8 cellular contexts compared by ENCODE assay signal in genomic region chr6:106974337-106974998, GRCh38. TPM values are rescaled to one million over a fixed set of nuclear protein-coding genes. Genes with fewer than 3 reads are reported as not detected.
DNase-seq lines count a peak whose midpoint lies in the region; ATAC-seq and TF ChIP-seq lines count a peak whose summit lies in the region.

Gene CD24 (minus strand): TSS chr6:106974729. CDS start chr6:106974646, 83 bp downstream.

- peak; percentile 52 for ATAC-seq in HCT116
- peak; percentile 39 to 40 for ATAC-seq in activated T-cell treated with anti-CD3 and anti-CD28 coated beads, Interleukin-2, amount 50 U/mL, for 4 hours
- peak in 1 of 4 donors; percentile 26 for ATAC-seq in heart left ventricle

- H3K27ac ChIP-seq in HCT116 (ENCODE audit: low read depth, low read length) (peak within 1 kb of the TSS; percentile 23; the same call in 1 of the 2 replicates), heart left ventricle (no peak within 1 kb of the TSS)

- BruUV-seq in HCT116 (replicated peaks; lab: Mats Ljungman, UMichigan), result no TSS peak

- no peaks in the 10 kb centered on the region for H3K36me3 ChIP-seq in HCT116 (ENCODE audit: control insufficient read depth in 1 of 2, insufficient read depth in 2 of 2, low read length in 2 of 2)
- H3K36me3 ChIP-seq in heart left ventricle, result no peaks in the 10 kb centered on the region

- peaks cover 5 to 16% of the 10 kb centered on the region in 2 experiments; a peak in 3 of 4 replicates for H3K4me1 ChIP-seq in HCT116 (ENCODE audit: control insufficient read depth in 1 of 2, insufficient read depth in 2 of 2, low read length in 2 of 2)
- H3K4me1 ChIP-seq in heart left ventricle, result peaks cover 0 to 25% (median 14%) of the 10 kb centered on the region in 12 donors

- TF ChIP-seq CTCF in HCT116 (IDR thresholded peaks at IDR 0.05 in 2 of 3, conservative IDR thresholded peaks at IDR 0.05 in 1 of 3; ENCODE audit: borderline replicate concordance in 1 of 3, insufficient read depth in 1 of 3, low read depth in 2 of 3, low read length in 2 of 3), result no peak
- no peak for TF ChIP-seq CTCF in heart left ventricle (IDR thresholded peaks at IDR 0.05)

- intact Hi-C loops in HCT116 (cut with micrococcal nuclease) (no loop called here), heart left ventricle (cut with DNase I) (loop anchor here in 5 of 10 donors (10.0 kb wide), 5 partner anchors 350 to 640 kb away; partner anchors contain the start of genes QRSL1 (in 1 of the 5) and RTN4IP1 (in 1 of the 5))

- peaks cover 61% of the 10 kb centered on the region for H3K27me3 Mint-ChIP-seq in activated T-cell treated with anti-CD3 and anti-CD28 coated beads, Interleukin-2, amount 50 U/mL, for 4 hours (ENCODE audit: low read depth)

- H3K4me3 ChIP-seq in HCT116 (replicated peaks in 1 of 2; ENCODE audit: low read depth in 1 of 2, low read length in 2 of 2) (peak within 1 kb of the TSS; percentile 65 to 73), heart left ventricle (peak within 1 kb of the TSS; percentile 29 to 62 (median 49))

- no peaks in the 10 kb centered on the region for H3K9me3 Mint-ChIP-seq in activated T-cell treated with anti-CD3 and anti-CD28 coated beads, Interleukin-2, amount 50 U/mL, for 4 hours

- H3K27me3 ChIP-seq in HCT116 (ENCODE audit: insufficient read depth, low read length) (no peaks in the 10 kb centered on the region), heart left ventricle (peaks cover 25 to 79% (median 61%) of the 10 kb centered on the region in 9 donors)

- H3K4me3 Mint-ChIP-seq in activated T-cell treated with anti-CD3 and anti-CD28 coated beads, Interleukin-2, amount 50 U/mL, for 4 hours, result peak within 1 kb of the TSS; percentile 77

- no peaks in the 10 kb centered on the region for H3K9me2 ChIP-seq in HCT116 (ENCODE audit: insufficient read depth)

- H3K4me1 Mint-ChIP-seq in activated T-cell treated with anti-CD3 and anti-CD28 coated beads, Interleukin-2, amount 50 U/mL, for 4 hours (ENCODE audit: low read depth), result peaks cover 12% of the 10 kb centered on the region

- H3K9ac ChIP-seq in HCT116 (ENCODE audit: low read length), result peak within 1 kb of the TSS; percentile 57

- peak within 1 kb of the TSS; percentile 97 for H2AFZ ChIP-seq in HCT116 (ENCODE audit: low read depth, low read length, poor library complexity, severe bottlenecking)

- no peaks in the 10 kb centered on the region for H3K36me3 Mint-ChIP-seq in activated T-cell treated with anti-CD3 and anti-CD28 coated beads, Interleukin-2, amount 50 U/mL, for 4 hours (ENCODE audit: insufficient read depth)

- 0 to 1% (median 0%) methylated on average over 3 to 73 of the region's 73 CpGs for WGBS in heart left ventricle, 4 donors

- H3K4me2 ChIP-seq in HCT116 (ENCODE audit: low read length), result peak within 1 kb of the TSS; percentile 95

- CTCF ChIA-PET in HCT116 (lab: Charles Lee), result no interaction called here

- no peak for TF ChIP-seq RAD21 in HCT116 (IDR thresholded peaks at IDR 0.05; ENCODE audit: low read depth)

- RAD21 ChIA-PET in HCT116 (lab: Charles Lee; ENCODE audit: low non-redundant PET in 1 of 2, low total read pairs in 2 of 2, uncharacterized antibody in 2 of 2, unreplicated experiment in 2 of 2), result no interaction called here

- no peaks in the 10 kb centered on the region for H3K9me3 ChIP-seq in HCT116 (ENCODE audit: control insufficient read depth in 1 of 2, insufficient read depth in 1 of 2, low read depth in 1 of 2, low read length in 2 of 2)
- no peaks in the 10 kb centered on the region for H3K9me3 ChIP-seq in heart left ventricle

- no peaks in the 10 kb centered on the region for H4K20me1 ChIP-seq in HCT116 (ENCODE audit: insufficient read depth)

- POLR2A ChIA-PET in HCT116 (lab: Charles Lee), result no interaction called here

- DNase-seq in GM03348 (ENCODE audit: low spot score), result peak; percentile 8
- no peak for DNase-seq in HCT116 (ENCODE audit: low read depth, low spot score)
- DNase-seq in NCI-H2107 (lab: John Stamatoyannopoulos, UW), result peak; percentile 56
- peak; percentile 18 for DNase-seq in activated T-cell treated with anti-CD3 and anti-CD28 coated beads, Interleukin-2, amount 50 U/mL, for 4 hours
- DNase-seq in heart left ventricle, result peak in 1 of 5 donors; percentile 66
- DNase-seq in renal cortical epithelial cell (ENCODE audit: low read depth), result no peak
- DNase-seq in HPDE6-E6E7 (ENCODE audit: extremely low spot score), result no peak
- DNase-seq in amniotic stem cell (lab: John Stamatoyannopoulos, UW), result no peak

- TF ChIP-seq POLR2A in HCT116 (IDR thresholded peaks at IDR 0.05; ENCODE audit: borderline replicate concordance, extremely low read depth, insufficient read depth, insufficient read length) (no peak), heart left ventricle (IDR thresholded peaks at IDR 0.05) (no peak)

- no peaks in the 10 kb centered on the region for H3K79me2 ChIP-seq in HCT116 (ENCODE audit: insufficient read depth, low read length)

TF ChIP-seq in HCT116, 20 proteins besides CTCF, POLR2A, EP300 and RAD21:
- TF ChIP-seq EGR1 (IDR thresholded peaks at IDR 0.05; ENCODE audit: low read depth) (no peak), TCF7L2 (IDR thresholded peaks at IDR 0.05; ENCODE audit: borderline replicate concordance, extremely low read depth, insufficient read depth, insufficient read length) (no peak), ZNF274 (IDR thresholded peaks at IDR 0.05; ENCODE audit: low read depth, low read length) (no peak), CBX3 (IDR thresholded peaks at IDR 0.05; ENCODE audit: low read depth) (no peak), ATF3 (IDR thresholded peaks at IDR 0.05) (no peak), MAX (IDR thresholded peaks at IDR 0.05) (no peak), EZH2 (IDR thresholded peaks at IDR 0.05) (no peak), CEBPB (IDR thresholded peaks at IDR 0.05; ENCODE audit: low read depth) (no peak), EZH2phosphoT487 (IDR thresholded peaks at IDR 0.05; ENCODE audit: borderline replicate concordance) (no peak), REST (IDR thresholded peaks at IDR 0.05; ENCODE audit: low read depth) (no peak), SIN3A (IDR thresholded peaks at IDR 0.05; ENCODE audit: low read depth) (no peak)

RNA-seq across cellular contexts. Expression of gene CD24, which starts in this region (rescaled TPM):
- total RNA-seq in HCT116 (2021; ENCODE audit: unreplicated experiment) (7.3 TPM), heart left ventricle (1 to 10 TPM in 3 of 9 donors, under 1 TPM in 3, not detected in 3; 0.16 to 2.8 (median 0.97) TPM), renal cortical epithelial cell (2,116 and 7,557 TPM in 2 replicates)
- polyA plus RNA-seq in HCT116 (2012), result 3.0 and 3.6 TPM in 2 replicates
- 1 to 10 TPM; 1.7 to 2.3 (median 1.7) TPM for total RNA-seq in activated T-cell treated with anti-CD3 and anti-CD28 coated beads, Interleukin-2, amount 50 U/mL, for 4 hours
- under 1 TPM; 0.42 to 0.95 TPM for polyA plus RNA-seq in heart left ventricle

Comparison
In these comparisons a context has a peak if more than half of its experiments do, and no peak if none do; other contexts are left out.
1. RNA of gene CD24 (total RNA-seq): 2,116 to 7,557 TPM in renal cortical epithelial cell; 7.3 TPM in HCT116 (single experiment), 1.7 to 2.3 TPM in activated T-cell treated with anti-CD3 and anti-CD28 coated beads, Interleukin-2, amount 50 U/mL, for 4 hours and 0.16 to 2.8 TPM in heart left ventricle; every median in the first group is over 100 times any median in the second.
2. DNase-seq: peak in GM03348 (single experiment), NCI-H2107 (single experiment) and activated T-cell treated with anti-CD3 and anti-CD28 coated beads, Interleukin-2, amount 50 U/mL, for 4 hours (single experiment); none in HCT116 (single experiment), renal cortical epithelial cell (single experiment), HPDE6-E6E7 (single experiment) and amniotic stem cell (single experiment).